In genomic region chr14:67270354-67270753, GRCh38 we compare ENCODE assay signal across 13 cellular contexts. TPM values are rescaled to one million over a fixed set of nuclear protein-coding genes. Genes with fewer than 3 reads are reported as not detected.
A peak's percentile ranks its signal among the peaks of the same experiment; 100 is the strongest.
DNase-seq lines count a peak whose midpoint lies in the region; ATAC-seq and TF ChIP-seq lines count a peak whose summit lies in the region.
"Had no signal": no experiment of that assay in that cellular context is flagged by ENCODE, and none has a peak within 500 bp of the region (broad histone marks: within the 10 kb centered on the region; RNA-seq: fewer than 3 reads in every experiment).

No MANE protein-coding gene starts in this region.

- H3K4me1 ChIP-seq in IMR-90 (ENCODE audit: control insufficient read depth, insufficient read depth, low read length) (peaks cover 6% of the 10 kb centered on the region), mucosa of descending colon (ENCODE audit: low read depth) (no peaks in the 10 kb centered on the region), subcutaneous abdominal adipose tissue (ENCODE audit: control insufficient read depth in 5 of 5, insufficient read depth in 5 of 5, low read length in 5 of 5) (peaks cover 0 to 38% (median 33%) of the 10 kb centered on the region in 5 donors)

- H3K9me3 ChIP-seq in IMR-90 (ENCODE audit: control insufficient read depth, insufficient read depth, low read length): no peaks in the 10 kb centered on the region
- no peaks in the 10 kb centered on the region for H3K9me3 ChIP-seq in mucosa of descending colon
- no peaks in the 10 kb centered on the region for H3K9me3 ChIP-seq in subcutaneous abdominal adipose tissue (ENCODE audit: control insufficient read depth in 5 of 5, low read length in 5 of 5)

- no peak overlapping the region for H3K27ac Mint-ChIP-seq in activated CD8-positive, alpha-beta T cell treated with anti-CD3 and anti-CD28 coated beads for 36 hours
- H3K27ac Mint-ChIP-seq: activated B cell treated with CpG ODN at 0.5 μM for 24 hours had no signal

- peaks cover 22% of the 10 kb centered on the region for H3K36me3 Mint-ChIP-seq in activated CD8-positive, alpha-beta T cell treated with anti-CD3 and anti-CD28 coated beads for 36 hours (ENCODE audit: low read depth)

- no peak; the same call in 1 of the 2 replicates for ATAC-seq in IMR-90 (ENCODE audit: low read depth)
- ATAC-seq in mucosa of descending colon: peak; percentile 44
- ATAC-seq in GM21717 (IDR thresholded peaks at IDR 0.05; ENCODE audit: unreplicated experiment): no peak
- no peak for ATAC-seq in activated CD8-positive, alpha-beta T cell treated with anti-CD3 and anti-CD28 coated beads for 36 hours

- CTCF ChIA-PET in IMR-90 (lab: Yijun Ruan, JAX): interaction anchor here (0.6 to 1.2 kb wide), 4 partner anchors 15 to 219 kb away, joined by 3 to 9 read pairs (median 6); no protein-coding TSS in a partner anchor
- CTCF ChIA-PET in activated CD8-positive, alpha-beta T cell treated with anti-CD3 and anti-CD28 coated beads for 36 hours (lab: Charles Lee): interaction anchor here (0.9 kb wide), 1 partner anchor 41 kb away, joined by 3 read pairs; no protein-coding TSS in a partner anchor

- DNase-seq in IMR-90: peak; percentile 22
- DNase-seq in coronary artery (ENCODE audit: low spot score): no peak
- no peak for DNase-seq in mucosa of descending colon
- DNase-seq in activated CD8-positive, alpha-beta T cell treated with anti-CD3 and anti-CD28 coated beads for 36 hours: no peak
- no peak for DNase-seq in SHP77 (lab: John Stamatoyannopoulos, UW)
- no peak for DNase-seq in SIG-M5 (lab: John Stamatoyannopoulos, UW)
- DNase-seq: activated B cell treated with CpG ODN at 0.5 μM for 24 hours; cerebellar nuclear complex; NCI-H1048; NCI-H510A treated with DMSO at 0.1 percent for 48 hours; stimulated activated CD4-positive, alpha-beta T cell treated with anti-CD3 and anti-CD28 coated beads, Interleukin-12 subunit alpha, Interleukin-12 subunit beta, amount 100 ng/mL, for 4 hours had no signal

- no peak overlapping the region for H3K56ac ChIP-seq in IMR-90 (ENCODE audit: extremely low read depth, insufficient read depth, low read length)

- H3K18ac ChIP-seq in IMR-90 (ENCODE audit: low read depth, low read length): no peak overlapping the region

- H2BK5ac ChIP-seq in IMR-90 (ENCODE audit: low read depth, low read length, poor library complexity, severe bottlenecking): peak overlapping the region; percentile 84

- H3K27me3 Mint-ChIP-seq in activated CD8-positive, alpha-beta T cell treated with anti-CD3 and anti-CD28 coated beads for 36 hours: no peaks in the 10 kb centered on the region
- H3K27me3 Mint-ChIP-seq: activated B cell treated with CpG ODN at 0.5 μM for 24 hours had no signal

- H3K79me1 ChIP-seq in IMR-90 (ENCODE audit: low read depth in 1 of 2, low read length in 2 of 2): peaks cover 17 to 60% of the 10 kb centered on the region in 2 experiments

- H4K20me1 ChIP-seq in IMR-90 (ENCODE audit: insufficient read depth, low read length): peaks cover 24% of the 10 kb centered on the region

- TF ChIP-seq RAD21 in IMR-90 (IDR thresholded peaks at IDR 0.05; ENCODE audit: low read length): no peak

- peaks cover 13% of the 10 kb centered on the region for H3K9me1 ChIP-seq in IMR-90 (ENCODE audit: insufficient read depth, low read length)

- no peak for TF ChIP-seq CTCF in IMR-90 (conservative IDR thresholded peaks at IDR 0.05; ENCODE audit: low read depth, low read length)
- TF ChIP-seq CTCF in coronary artery (IDR thresholded peaks at IDR 0.05): no peak
- TF ChIP-seq CTCF in mucosa of descending colon (IDR thresholded peaks at IDR 0.05): no peak
- no peak for TF ChIP-seq CTCF in activated CD8-positive, alpha-beta T cell treated with anti-CD3 and anti-CD28 coated beads for 36 hours (IDR thresholded peaks at IDR 0.05)

- TF ChIP-seq POLR2A in IMR-90 (IDR thresholded peaks at IDR 0.05; ENCODE audit: low read depth, low read length): no peak

- H2BK20ac ChIP-seq in IMR-90 (ENCODE audit: low read depth, low read length): no peak overlapping the region

- no peak overlapping the region for H2AFZ ChIP-seq in IMR-90 (replicated peaks; ENCODE audit: low read length, poor library complexity)

- H2AK5ac ChIP-seq in IMR-90 (ENCODE audit: low read depth, low read length): no peak overlapping the region

- H2AK9ac ChIP-seq in IMR-90 (replicated peaks; ENCODE audit: low read depth, low read length, poor library complexity): no peak overlapping the region

- H3K23ac ChIP-seq in IMR-90 (ENCODE audit: low read depth, low read length): peak overlapping the region; percentile 48

- intact Hi-C loops in IMR-90 (cut with micrococcal nuclease): no loop called here
- intact Hi-C loops in mucosa of descending colon (cut with DNase I, micrococcal nuclease): no loop called here
- intact Hi-C loops in activated CD8-positive, alpha-beta T cell treated with anti-CD3 and anti-CD28 coated beads for 36 hours (cut with micrococcal nuclease): no loop called here

- H3K4me3 ChIP-seq in IMR-90 (ENCODE audit: insufficient read depth, low read depth, low read length) (no peak overlapping the region), coronary artery (peak overlapping the region; percentile 47), mucosa of descending colon (no peak overlapping the region), subcutaneous abdominal adipose tissue (ENCODE audit: low read depth in 1 of 5, low read length in 5 of 5) (no peak overlapping the region)

- WGBS in IMR-90 (ENCODE audit: extremely low coverage in 2 of 2, insufficient read length in 1 of 2), 2 experiments: no CpG with 5 or more reads among the region's 1 CpG

- in situ Hi-C loops in IMR-90 (cut with MboI; ENCODE audit: low sequenced_read_pairs): no loop called here

- no peak overlapping the region for H4K91ac ChIP-seq in IMR-90 (ENCODE audit: insufficient read depth, low read depth, low read length)

- peak overlapping the region; percentile 80 for H3K4me2 ChIP-seq in IMR-90 (ENCODE audit: low read depth, low read length)

- H3K4me1 Mint-ChIP-seq in activated CD8-positive, alpha-beta T cell treated with anti-CD3 and anti-CD28 coated beads for 36 hours (ENCODE audit: low read depth): peaks cover 12% of the 10 kb centered on the region

- 0 out of 3 replicates have a peak overlapping the region, but pooled peaks have one; percentile 65 for H2BK15ac ChIP-seq in IMR-90 (ENCODE audit: low read depth, low read length)

- BruUV-seq in IMR-90 (replicated peaks; lab: Mats Ljungman, UMichigan): no TSS peak

- peak overlapping the region; percentile 25; the same call in 1 of the 2 replicates for H3K14ac ChIP-seq in IMR-90 (replicated peaks; ENCODE audit: low read depth, low read length)

- no peak overlapping the region for H3K4me3 Mint-ChIP-seq in activated CD8-positive, alpha-beta T cell treated with anti-CD3 and anti-CD28 coated beads for 36 hours
- H3K4me3 Mint-ChIP-seq: activated B cell treated with CpG ODN at 0.5 μM for 24 hours had no signal

- H3K9me3 Mint-ChIP-seq in activated CD8-positive, alpha-beta T cell treated with anti-CD3 and anti-CD28 coated beads for 36 hours: peaks cover 2% of the 10 kb centered on the region
- H3K9me3 Mint-ChIP-seq: activated B cell treated with CpG ODN at 0.5 μM for 24 hours had no signal

- H3K27ac ChIP-seq in IMR-90 (ENCODE audit: insufficient read depth, low read length): peak overlapping the region; percentile 84; the same call in 1 of the 2 replicates
- H3K27ac ChIP-seq in coronary artery: peak overlapping the region in 1 of 2 donors; percentile 47
- peak overlapping the region; percentile 71 for H3K27ac ChIP-seq in subcutaneous abdominal adipose tissue (ENCODE audit: low read depth, low read length)

- H2BK120ac ChIP-seq in IMR-90 (ENCODE audit: low read depth, low read length): peak overlapping the region; percentile 56

- dilution Hi-C loops in IMR-90 (cut with HindIII; ENCODE audit: low sequenced_read_pairs, unreplicated experiment): no loop called here

- no peak overlapping the region for H4K5ac ChIP-seq in IMR-90 (ENCODE audit: low read depth, low read length)

- no peak overlapping the region for H4K8ac ChIP-seq in IMR-90 (ENCODE audit: low read depth in 2 of 2, low read length in 2 of 2)

- peak overlapping the region; percentile 36; the same call in 1 of the 2 replicates for H3K4ac ChIP-seq in IMR-90 (ENCODE audit: low read depth, low read length)

- H3K36me3 ChIP-seq in IMR-90 (ENCODE audit: control insufficient read depth, insufficient read depth, low read length): peaks cover 6% of the 10 kb centered on the region
- H3K36me3 ChIP-seq in mucosa of descending colon (ENCODE audit: low read depth): no peaks in the 10 kb centered on the region
- H3K36me3 ChIP-seq in subcutaneous abdominal adipose tissue (ENCODE audit: control insufficient read depth in 5 of 5, insufficient read depth in 5 of 5, low read length in 5 of 5): peaks cover 0 to 3% (median 0%) of the 10 kb centered on the region in 5 donors

- H3K27me3 ChIP-seq in IMR-90 (ENCODE audit: control insufficient read depth, insufficient read depth, low read length) (no peaks in the 10 kb centered on the region), subcutaneous abdominal adipose tissue (ENCODE audit: control insufficient read depth in 5 of 5, insufficient read depth in 4 of 5, low read length in 5 of 5) (no peaks in the 10 kb centered on the region)

- POLR2A ChIA-PET in IMR-90 (lab: Charles Lee; ENCODE audit: unreplicated experiment): interaction anchor here (0.6 kb wide), 1 partner anchor 39 kb away, joined by 4 read pairs; no protein-coding TSS in a partner anchor
- POLR2A ChIA-PET in activated CD8-positive, alpha-beta T cell treated with anti-CD3 and anti-CD28 coated beads for 36 hours (lab: Charles Lee): interaction anchor here (0.6 to 1.0 kb wide), 2 partner anchors 9 to 36 kb away, joined by 3 read pairs; no protein-coding TSS in a partner anchor

- H3K9ac ChIP-seq in IMR-90 (ENCODE audit: low read depth, low read length) (peak overlapping the region; percentile 60; the same call in 1 of the 2 replicates), subcutaneous abdominal adipose tissue (ENCODE audit: low read length in 5 of 5) (peak overlapping the region in 3 of 5 donors; percentile 65 to 87 (median 74))

TF ChIP-seq in IMR-90, 13 proteins besides CTCF, POLR2A, EP300 and RAD21 (continues in another document):
- TF ChIP-seq NFE2L2 (IDR thresholded peaks at IDR 0.05; ENCODE audit: low read depth, low read length) (no peak), SMC3 (IDR thresholded peaks at IDR 0.05; ENCODE audit: low read depth, low read length) (no peak), MAFK (IDR thresholded peaks at IDR 0.05; ENCODE audit: low read depth, low read length) (no peak), CEBPB (IDR thresholded peaks at IDR 0.05; ENCODE audit: low read depth, low read length) (no peak), RFX5 (IDR thresholded peaks at IDR 0.05; ENCODE audit: low read depth, low read length) (no peak), CHD1 (IDR thresholded peaks at IDR 0.05; ENCODE audit: low read depth, low read length) (no peak)

RNA-seq across cellular contexts. Expression of gene PALS1, which starts 29.1 kb away (rescaled TPM):
- total RNA-seq in IMR-90 (2012; rRNA removed) (40.1 and 63.0 TPM in 2 replicates), mucosa of descending colon (10 to 100 TPM; 37.0 to 55.2 (median 44.3) TPM)
- 14.4 and 17.7 TPM in 2 replicates for polyA plus RNA-seq in IMR-90 (2012; rRNA removed)
- 3.1 and 6.7 TPM in 2 replicates for polyA plus RNA-seq in IMR-90 (2012; cell fraction: cytosol; rRNA removed)
- polyA plus RNA-seq in IMR-90 (2012; cell fraction: nucleus; rRNA removed; ENCODE audit: low replicate concordance): 2.4 and 16.7 TPM in 2 replicates
- 1 to 10 TPM; 3.9 to 4.7 TPM for total RNA-seq in activated CD8-positive, alpha-beta T cell treated with anti-CD3 and anti-CD28 coated beads for 36 hours
